Comparison of ENCODE assay signal across 29 cellular contexts in the genomic region with DNA sequence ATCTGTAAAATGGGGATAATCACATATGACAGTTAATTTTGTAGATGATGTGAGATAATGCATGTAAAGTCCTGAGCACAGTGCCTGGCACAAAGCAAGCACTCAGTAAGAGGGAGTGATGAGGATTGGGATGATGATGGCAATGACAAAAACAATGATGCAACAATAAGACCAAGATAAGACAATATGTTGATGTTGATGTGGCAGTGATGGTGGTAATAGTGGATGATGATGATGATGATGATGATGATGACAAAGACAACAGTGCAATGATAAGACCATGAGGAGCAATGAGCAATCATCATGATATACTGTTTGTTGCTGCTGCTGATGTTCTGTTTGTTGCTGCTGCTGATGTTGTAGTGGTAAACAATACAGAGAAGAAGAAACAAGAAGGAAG.
"Had no signal": no experiment of that assay in that cellular context is flagged by ENCODE, and none has a peak within 500 bp of the region (broad histone marks: within the 10 kb centered on the region; RNA-seq: fewer than 3 reads in every experiment).

No MANE protein-coding gene starts in this region.

- H3K27ac Mint-ChIP-seq: dendritic cell treated with granulocyte-macrophage colony-stimulating factor and Interleukin-4, amounts not matched to agents 40 ng/mL and 50 ng/mL, for 4 days; effector memory CD8-positive, alpha-beta T cell; endodermal cell had no signal

- DNase-seq: colonic mucosa; cortex of kidney; dermis blood vessel endothelial cell; dorsolateral prefrontal cortex; effector CD4-positive, alpha-beta T cell; effector CD8-positive, alpha-beta T cell; effector memory CD4-positive, alpha-beta T cell; effector memory CD8-positive, alpha-beta T cell; endodermal cell; erythroblast; esophagus squamous epithelium; foreskin fibroblast; foreskin keratinocyte; foreskin melanocyte; gastrocnemius medialis; glutamatergic neuron; head of caudate nucleus; heart left ventricle; heart right ventricle had no signal

- H3K9me3 ChIP-seq: colonic mucosa, esophagus muscularis mucosa, esophagus squamous epithelium, gastrocnemius medialis, heart left ventricle, heart right ventricle had no signal

- H3K27ac ChIP-seq: colonic mucosa, coronary artery, dorsolateral prefrontal cortex, epithelial cell of prostate, esophagus muscularis mucosa, esophagus squamous epithelium, foreskin keratinocyte, gastrocnemius medialis, gastroesophageal sphincter, heart left ventricle, heart right ventricle had no signal

- H3K36me3 ChIP-seq: colonic mucosa, esophagus muscularis mucosa, esophagus squamous epithelium, gastrocnemius medialis, gastroesophageal sphincter, heart left ventricle, heart right ventricle had no signal

- FAIRE-seq: colon, endometrium, endothelial cell of umbilical vein, frontal cortex had no signal

- H3K4me3 Mint-ChIP-seq: dendritic cell treated with granulocyte-macrophage colony-stimulating factor and Interleukin-4, amounts not matched to agents 40 ng/mL and 50 ng/mL, for 4 days; effector memory CD8-positive, alpha-beta T cell; endodermal cell had no signal

- H3K4me3 ChIP-seq: colonic mucosa, coronary artery, dorsolateral prefrontal cortex, esophagus muscularis mucosa, esophagus squamous epithelium, gastrocnemius medialis, gastroesophageal sphincter, heart left ventricle, heart right ventricle had no signal

- H3K27me3 ChIP-seq: colonic mucosa, foreskin keratinocyte had no signal

- H3K9me3 Mint-ChIP-seq: dendritic cell treated with granulocyte-macrophage colony-stimulating factor and Interleukin-4, amounts not matched to agents 40 ng/mL and 50 ng/mL, for 4 days; effector memory CD8-positive, alpha-beta T cell; endodermal cell had no signal

- ATAC-seq: effector memory CD8-positive, alpha-beta T cell; esophagus mucosa; foreskin keratinocyte; gastrocnemius medialis; gastroesophageal sphincter; heart left ventricle; heart right ventricle had no signal

- H3K4me1 ChIP-seq: colonic mucosa, esophagus muscularis mucosa, esophagus squamous epithelium, foreskin keratinocyte, gastrocnemius medialis, gastroesophageal sphincter, heart left ventricle, heart right ventricle had no signal
